Comparison of ENCODE assay signal across 8 cellular contexts in the genomic region with DNA sequence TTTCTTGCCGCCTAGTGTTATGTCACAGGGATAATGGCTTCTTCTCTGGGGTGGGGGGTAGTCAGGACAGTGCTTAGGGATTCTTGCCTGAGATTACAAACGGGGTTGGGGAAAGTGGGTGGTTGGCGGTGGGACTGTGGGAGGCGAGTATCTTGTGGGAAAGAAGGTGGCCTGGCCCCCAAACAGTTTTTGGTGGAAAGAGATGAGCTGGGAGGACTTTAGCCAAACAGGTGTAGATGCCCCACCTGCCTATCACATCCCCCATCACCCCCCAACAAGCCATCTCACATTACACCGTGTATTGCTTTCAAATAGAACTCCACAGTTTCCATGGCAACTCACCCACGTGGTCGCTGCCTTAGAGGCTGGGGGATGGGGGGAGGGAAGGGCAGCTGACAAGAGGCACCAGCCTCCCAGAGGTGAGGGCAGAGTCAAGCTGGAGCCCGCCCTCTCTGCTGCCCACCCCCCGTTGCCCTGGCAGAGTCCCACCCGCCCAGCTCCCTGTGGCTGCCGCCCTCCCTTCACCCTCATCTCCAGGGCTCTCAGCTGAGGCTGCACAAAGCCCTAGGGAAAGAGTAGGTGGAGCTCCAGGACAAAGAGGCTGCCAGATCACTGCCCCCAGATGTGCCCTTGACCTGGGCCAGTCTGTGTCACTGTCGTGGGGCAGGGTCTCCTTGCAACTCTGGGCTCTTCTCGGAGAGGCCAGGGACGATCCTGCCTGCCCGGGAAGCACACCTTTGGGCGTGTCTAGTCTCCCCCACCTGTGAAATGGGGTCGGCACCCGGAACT.
A peak's percentile ranks its signal among the peaks of the same experiment; 100 is the strongest.
DNase-seq lines count a peak whose midpoint lies in the region; ATAC-seq and TF ChIP-seq lines count a peak whose summit lies in the region.

No MANE protein-coding gene starts in this region.

- TF ChIP-seq POLR2A in thyroid gland (IDR thresholded peaks at IDR 0.05) = peak in 1 of 2 donors; percentile 17

- no peak for TF ChIP-seq CTCF in hepatocyte (IDR thresholded peaks at IDR 0.05; ENCODE audit: poor library complexity)
- TF ChIP-seq CTCF in thyroid gland (IDR thresholded peaks at IDR 0.05) = no peak

- H3K4me1 ChIP-seq in hepatocyte (ENCODE audit: insufficient read depth) (peaks cover 39% of the 10 kb centered on the region), thyroid gland (peaks cover 42 to 63% of the 10 kb centered on the region in 2 donors)

- no peaks in the 10 kb centered on the region for H3K9me3 ChIP-seq in hepatocyte (ENCODE audit: low read depth)
- no peaks in the 10 kb centered on the region for H3K9me3 ChIP-seq in thyroid gland

- peak; percentile 37 for DNase-seq in stimulated activated CD4-positive, alpha-beta T cell treated with anti-CD3 and anti-CD28 coated beads, Interleukin-1b, Interleukin-23, amount 100 ng/mL, for 48 hours
- DNase-seq in stimulated activated CD4-positive, alpha-beta T cell treated with anti-CD3 and anti-CD28 coated beads, Interleukin-12 subunit alpha, Interleukin-12 subunit beta, amount 100 ng/mL, for 4 hours = no peak
- peak; percentile 70 for DNase-seq in T follicular helper cell (ENCODE audit: low read depth)
- peak; percentile 77 for DNase-seq in hepatocyte (ENCODE audit: low spot score)
- peak; percentile 83 to 91 for DNase-seq in thyroid gland
- DNase-seq in UCSD-AML1 (lab: John Stamatoyannopoulos, UW; ENCODE audit: unreplicated experiment) = no peak

- 36% methylated on average over 15 of the region's 18 CpGs for WGBS in hepatocyte (ENCODE audit: low lambda C conversion rate, missing lambda C conversion rate)
- 30 to 52% methylated on average over 15 to 18 of the region's 18 CpGs for WGBS in thyroid gland, 2 donors

- no peaks in the 10 kb centered on the region for H4K20me1 ChIP-seq in hepatocyte (ENCODE audit: insufficient read depth, poor library complexity, severe bottlenecking)

- H3K36me3 ChIP-seq in hepatocyte (replicated peaks; ENCODE audit: insufficient read depth, low read depth) (no peaks in the 10 kb centered on the region), thyroid gland (no peaks in the 10 kb centered on the region)

- H3K27me3 ChIP-seq in hepatocyte (no peaks in the 10 kb centered on the region), thyroid gland (no peaks in the 10 kb centered on the region)

- H3K9me2 ChIP-seq in hepatocyte (replicated peaks; ENCODE audit: insufficient read depth) = no peaks in the 10 kb centered on the region

- no peak overlapping the region for H3K4me3 ChIP-seq in hepatocyte
- no peak overlapping the region for H3K4me3 ChIP-seq in thyroid gland (replicated peaks in 1 of 3)

- H3K27ac ChIP-seq in hepatocyte = peak overlapping the region; percentile 28
- peak overlapping the region; percentile 47 to 60 (median 56) for H3K27ac ChIP-seq in thyroid gland

- ATAC-seq in GM21526 (IDR thresholded peaks at IDR 0.05; ENCODE audit: low FRiP score, unreplicated experiment) (no peak), GM19467 (IDR thresholded peaks at IDR 0.05; ENCODE audit: unreplicated experiment) (no peak)

- no peaks in the 10 kb centered on the region for H3K79me2 ChIP-seq in hepatocyte

- intact Hi-C loops in thyroid gland (cut with DNase I) = no loop called here

- no peak overlapping the region for H2AFZ ChIP-seq in hepatocyte

- peak overlapping the region; percentile 22 for H3K4me2 ChIP-seq in hepatocyte

Comparison
In these comparisons a context has a peak if more than half of its experiments do, and no peak if none do; other contexts are left out.
1. DNase-seq: peak in stimulated activated CD4-positive, alpha-beta T cell treated with anti-CD3 and anti-CD28 coated beads, Interleukin-1b, Interleukin-23, amount 100 ng/mL, for 48 hours (single experiment), T follicular helper cell (single experiment), hepatocyte (single experiment) and thyroid gland (2 of 2); none in stimulated activated CD4-positive, alpha-beta T cell treated with anti-CD3 and anti-CD28 coated beads, Interleukin-12 subunit alpha, Interleukin-12 subunit beta, amount 100 ng/mL, for 4 hours (single experiment) and UCSD-AML1 (single experiment).